In the genomic region with DNA sequence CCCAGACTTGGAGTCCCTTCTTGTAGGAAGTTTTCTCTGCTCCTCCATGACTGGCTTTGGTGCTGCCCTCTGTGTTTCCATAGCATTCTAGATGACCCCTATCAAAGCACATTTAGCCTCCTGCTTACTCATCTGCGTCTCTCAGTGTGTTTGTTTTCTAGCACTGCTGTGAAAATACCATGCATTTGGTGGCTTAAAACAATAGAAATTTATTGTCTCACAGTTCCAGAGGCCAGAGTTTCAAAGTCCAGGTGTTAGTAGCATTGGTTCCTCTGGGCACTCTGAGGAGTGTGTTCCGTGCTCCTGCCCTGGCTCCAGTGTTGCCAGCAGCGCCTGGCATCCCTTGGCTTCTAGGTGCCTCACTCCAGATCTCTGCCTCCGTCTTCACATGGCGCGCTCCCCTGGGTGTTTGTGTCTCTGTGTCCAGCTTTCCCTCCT, we compare ENCODE assay signal across 29 cellular contexts.
A peak's percentile ranks its signal among the peaks of the same experiment; 100 is the strongest.
DNase-seq lines count a peak whose midpoint lies in the region; TF ChIP-seq lines count a peak whose summit lies in the region.
"Had no signal": no experiment of that assay in that cellular context is flagged by ENCODE, and none has a peak within 500 bp of the region (broad histone marks: within the 10 kb centered on the region; RNA-seq: fewer than 3 reads in every experiment).

No MANE protein-coding gene starts in this region.

- H3K27me3 ChIP-seq in mucosa of rectum (ENCODE audit: control insufficient read depth in 2 of 2, insufficient read depth in 2 of 2, low read length in 2 of 2) (no peaks in the 10 kb centered on the region), MG63 (no peaks in the 10 kb centered on the region)
- H3K27me3 ChIP-seq in CD4-positive, alpha-beta memory T cell (ENCODE audit: insufficient read depth, low read length): no peaks in the 10 kb centered on the region
- H3K27me3 ChIP-seq: BLaER1, testis had no signal

- no peak overlapping the region for H3K4me3 Mint-ChIP-seq in CD4-positive, alpha-beta memory T cell
- H3K4me3 Mint-ChIP-seq: central memory CD8-positive, alpha-beta T cell; H9; T-helper 17 cell had no signal

- peaks cover 24 to 29% of the 10 kb centered on the region in 2 donors for H3K4me1 ChIP-seq in mucosa of rectum (ENCODE audit: control insufficient read depth in 2 of 2, insufficient read depth in 2 of 2, low read length in 2 of 2)
- no peaks in the 10 kb centered on the region for H3K4me1 ChIP-seq in CD4-positive, alpha-beta memory T cell (ENCODE audit: insufficient read depth, low read length)

- no peak for TF ChIP-seq CTCF in GM13976 (IDR thresholded peaks at IDR 0.05; ENCODE audit: borderline replicate concordance, control extremely low read depth, extremely low read depth, insufficient read depth, missing control alignments)

- H3K4me3 ChIP-seq in mucosa of rectum (ENCODE audit: low read length in 2 of 2) (no peak overlapping the region), MG63 (no peak overlapping the region)
- no peak overlapping the region for H3K4me3 ChIP-seq in CD4-positive, alpha-beta memory T cell (ENCODE audit: low read length in 2 of 2)
- H3K4me3 ChIP-seq: BLaER1, testis had no signal

- H3K27ac Mint-ChIP-seq in CD4-positive, alpha-beta memory T cell: no peak overlapping the region
- H3K27ac Mint-ChIP-seq: T-helper 17 cell had no signal

- H3K9ac ChIP-seq in mucosa of rectum (ENCODE audit: low read depth in 1 of 2, low read length in 2 of 2): no peak overlapping the region
- H3K9ac ChIP-seq: BLaER1, SK-N-SH had no signal

- CTCF ChIA-PET in CD4-positive, alpha-beta memory T cell (lab: Charles Lee; ENCODE audit: partially characterized antibody): no interaction called here

- POLR2A ChIA-PET in CD4-positive, alpha-beta memory T cell (lab: Charles Lee; ENCODE audit: partially characterized antibody): no interaction called here

- no peaks in the 10 kb centered on the region for H3K36me3 Mint-ChIP-seq in CD4-positive, alpha-beta memory T cell
- H3K36me3 Mint-ChIP-seq: naive B cell had no signal

- H3K9me3 ChIP-seq in mucosa of rectum (ENCODE audit: control insufficient read depth in 2 of 2, low read length in 2 of 2) (no peaks in the 10 kb centered on the region), MG63 (no peaks in the 10 kb centered on the region)
- no peaks in the 10 kb centered on the region for H3K9me3 ChIP-seq in CD4-positive, alpha-beta memory T cell (ENCODE audit: control insufficient read depth in 1 of 2, low read length in 2 of 2)
- H3K9me3 ChIP-seq: BLaER1, Caco-2, SK-N-SH, testis had no signal

- H3K36me3 ChIP-seq in mucosa of rectum (ENCODE audit: control insufficient read depth in 2 of 2, insufficient read depth in 2 of 2, low read length in 2 of 2) (no peaks in the 10 kb centered on the region), MG63 (no peaks in the 10 kb centered on the region)
- no peaks in the 10 kb centered on the region for H3K36me3 ChIP-seq in CD4-positive, alpha-beta memory T cell (ENCODE audit: insufficient read depth, low read length)
- H3K36me3 ChIP-seq: BLaER1 had no signal

- in situ Hi-C loops in Caki2 (cut with HindIII; ENCODE audit: low pct_unique_long_range_greater_than_20kb, low sequenced_read_pairs): no loop called here
- in situ Hi-C loops in GM13976 (cut with MboI; ENCODE audit: low sequenced_read_pairs, unreplicated experiment): no loop called here

- intact Hi-C loops in CD4-positive, alpha-beta memory T cell (cut with micrococcal nuclease): no loop called here

- H3K27ac ChIP-seq in mucosa of rectum (ENCODE audit: low read depth in 2 of 2, low read length in 2 of 2): peak overlapping the region; percentile 29 to 68
- H3K27ac ChIP-seq in CD4-positive, alpha-beta memory T cell (ENCODE audit: low read depth, low read length): no peak overlapping the region
- H3K27ac ChIP-seq: BLaER1, testis had no signal

- no peaks in the 10 kb centered on the region for H3K4me1 Mint-ChIP-seq in CD4-positive, alpha-beta memory T cell
- H3K4me1 Mint-ChIP-seq: central memory CD8-positive, alpha-beta T cell; naive B cell had no signal

- H3K9me3 Mint-ChIP-seq in CD4-positive, alpha-beta memory T cell: peaks cover 0 to 5% (median under 1%) of the 10 kb centered on the region in 8 donors
- H3K9me3 Mint-ChIP-seq: central memory CD8-positive, alpha-beta T cell had no signal

- H3K27me3 Mint-ChIP-seq in CD4-positive, alpha-beta memory T cell: peaks cover 1 to 6% of the 10 kb centered on the region in 2 donors

- DNase-seq in Caki2 (ENCODE audit: low read depth) (peak; percentile 33), NCI-H69 (lab: John Stamatoyannopoulos, UW) (peak; percentile 82), fibroblast of gingiva (ENCODE audit: low read depth) (peak; percentile 30), GM13976 (ENCODE audit: low spot score) (no peak), MG63 (no peak)
- no peak for DNase-seq in CD4-positive, alpha-beta memory T cell
- DNase-seq in activated CD4-positive, alpha-beta T cell treated with anti-CD3 and anti-CD28 coated beads, Interleukin-2, amount 50 U/mL, for 48 hours: no peak
- DNase-seq: ACHN; activated CD4-positive, alpha-beta T cell treated with anti-CD3 and anti-CD28 coated beads for 4 hours; activated naive CD4-positive, alpha-beta T cell treated with anti-CD3 and anti-CD28 coated beads, Interleukin-2, amount 50 U/mL, for 16 hours; DMS79 treated with DMSO at 0.1 percent for 48 hours; foreskin melanocyte; H9; Kasumi-1; mammary epithelial cell; naive B cell; NCI-H1048; NCI-H1694 treated with DMSO at 0.1 percent for 48 hours; NCI-H2171 treated with DMSO at 0.1 percent for 48 hours; NCI-H526; SK-N-SH; stimulated activated CD4-positive, alpha-beta T cell treated with anti-CD3 and anti-CD28 coated beads, Interleukin-4, amount 100 ng/mL, for 4 hours; stimulated activated naive CD4-positive, alpha-beta T cell treated with Interleukin-2 at 50 U/mL for 16 hours; T-helper 17 cell; testis had no signal

Comparison
In these comparisons a context has a peak if more than half of its experiments do, and no peak if none do; other contexts are left out.
1. DNase-seq: peak in Caki2 (single experiment), NCI-H69 (single experiment) and fibroblast of gingiva (single experiment); none in CD4-positive, alpha-beta memory T cell (0 of 5), activated CD4-positive, alpha-beta T cell treated with anti-CD3 and anti-CD28 coated beads, Interleukin-2, amount 50 U/mL, for 48 hours (0 of 2), GM13976 (single experiment) and MG63 (single experiment).